ENCODE assay signal across 5 cellular contexts in the genomic region with DNA sequence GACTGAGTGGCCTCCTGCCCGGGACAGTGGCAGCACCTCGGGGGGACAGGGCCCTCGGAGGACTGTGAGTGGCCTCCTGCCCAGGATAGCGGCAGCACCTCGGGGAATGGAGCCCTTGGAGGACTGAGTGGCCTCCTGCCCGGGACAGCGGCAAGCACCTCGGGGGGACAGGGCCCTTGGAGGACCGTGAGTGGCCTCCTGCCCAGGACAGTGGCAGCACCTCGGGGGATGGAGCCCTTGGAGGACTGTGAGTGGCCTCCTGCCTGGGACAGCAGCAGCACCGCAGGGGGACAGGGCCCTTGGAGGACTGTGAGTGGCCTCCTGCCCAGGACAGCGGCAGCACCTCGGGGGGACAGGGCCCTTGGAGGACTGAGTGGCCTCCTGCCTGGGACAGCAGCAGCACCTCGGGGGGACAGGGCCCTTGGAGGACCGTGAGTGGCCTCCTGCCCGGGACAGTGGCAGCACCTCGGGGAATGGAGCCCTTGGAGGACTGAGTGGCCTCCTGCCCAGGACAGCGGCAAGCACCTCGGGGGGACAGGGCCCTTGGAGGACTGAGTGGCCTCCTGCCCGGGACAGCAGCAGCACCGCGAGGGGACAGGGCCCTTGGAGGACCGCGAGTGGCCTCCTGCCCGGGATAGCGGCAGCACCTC.
A peak's percentile ranks its signal among the peaks of the same experiment; 100 is the strongest.
DNase-seq lines count a peak whose midpoint lies in the region; ATAC-seq, FAIRE-seq and TF ChIP-seq lines count a peak whose summit lies in the region.
"Not testable (repeated sequence)": the region's sequence is repeated elsewhere in the genome, so short reads cannot be mapped to it uniquely, and the experiment has no call there.

No MANE protein-coding gene starts in this region.

- H3K79me1 ChIP-seq in neuronal stem cell (ENCODE audit: low read depth, low read length): not testable (repeated sequence)

- TF ChIP-seq EP300 in upper lobe of left lung (IDR thresholded peaks at IDR 0.05): not testable (repeated sequence)

- not testable (repeated sequence) for H2BK15ac ChIP-seq in neuronal stem cell (ENCODE audit: low read length)

- peak overlapping the region; percentile 8 for H2BK5ac ChIP-seq in neuronal stem cell (ENCODE audit: low read length)

- H3K27ac ChIP-seq in coronary artery; kidney (ENCODE audit: low read depth in 2 of 2, low read length in 2 of 2); neuronal stem cell (replicated peaks; ENCODE audit: low read length); upper lobe of left lung: not testable (repeated sequence)

- H3K23ac ChIP-seq in neuronal stem cell (ENCODE audit: low read depth, low read length, poor library complexity): not testable (repeated sequence)

- intact Hi-C loops in cardiac septum (cut with DNase I); kidney (cut with DNase I): not testable (repeated sequence)

- not testable (repeated sequence) for H3K4me2 ChIP-seq in neuronal stem cell (ENCODE audit: insufficient read depth, low read length, poor library complexity, severe bottlenecking)

- not testable (repeated sequence) for TF ChIP-seq POLR2A in upper lobe of left lung (IDR thresholded peaks at IDR 0.05)

- DNase-seq in coronary artery (ENCODE audit: low spot score): peak; percentile 58
- DNase-seq in cardiac septum (ENCODE audit: low spot score): peak; percentile 43
- peak; percentile 46 for DNase-seq in kidney
- DNase-seq in neuronal stem cell (ENCODE audit: low spot score): not testable (repeated sequence)
- DNase-seq in upper lobe of left lung: peak; percentile 15 to 57

- not testable (repeated sequence) for FAIRE-seq in kidney (lab: Jason Lieb, UNC)

- H3K4ac ChIP-seq in neuronal stem cell (ENCODE audit: low read length): not testable (repeated sequence)

- not testable (repeated sequence) for TF ChIP-seq CTCF in coronary artery (IDR thresholded peaks at IDR 0.05); kidney (IDR thresholded peaks at IDR 0.05; ENCODE audit: borderline replicate concordance, extremely low read depth, insufficient read depth); upper lobe of left lung (IDR thresholded peaks at IDR 0.05)

- H3K27me3 ChIP-seq in neuronal stem cell (ENCODE audit: control insufficient read depth in 3 of 3, insufficient read depth in 3 of 3, low read depth in 1 of 3, low read length in 3 of 3); upper lobe of left lung: not testable (repeated sequence)

- not testable (repeated sequence) for H2BK120ac ChIP-seq in neuronal stem cell (ENCODE audit: low read depth, low read length)

- peak overlapping the region; percentile 69 for H3K18ac ChIP-seq in neuronal stem cell (ENCODE audit: low read length)

- H4K8ac ChIP-seq in neuronal stem cell (ENCODE audit: low read depth, low read length): not testable (repeated sequence)

- ATAC-seq in upper lobe of left lung (ENCODE audit: low FRiP score in 2 of 2): not testable (repeated sequence)

- H4K91ac ChIP-seq in neuronal stem cell (ENCODE audit: low read depth, low read length, poor library complexity): peak overlapping the region; percentile 80

- not testable (repeated sequence) for H3K9me3 ChIP-seq in kidney (ENCODE audit: control insufficient read depth in 1 of 2, low read length in 2 of 2); upper lobe of left lung
- peaks cover 8 to 13% of the 10 kb centered on the region in 2 donors for H3K9me3 ChIP-seq in neuronal stem cell (replicated peaks in 1 of 2; ENCODE audit: control insufficient read depth in 2 of 2, insufficient read depth in 1 of 2, low read depth in 1 of 2, low read length in 2 of 2)

- H3K14ac ChIP-seq in neuronal stem cell (ENCODE audit: low read length): not testable (repeated sequence)

- not testable (repeated sequence) for H3K4me1 ChIP-seq in kidney (ENCODE audit: control insufficient read depth in 1 of 2, insufficient read depth in 1 of 2, low read depth in 1 of 2, low read length in 2 of 2); upper lobe of left lung
- H3K4me1 ChIP-seq in neuronal stem cell (ENCODE audit: control insufficient read depth in 2 of 2, insufficient read depth in 1 of 2, low read depth in 1 of 2, low read length in 2 of 2): peaks cover 4 to 17% of the 10 kb centered on the region in 2 donors

- H3K9ac ChIP-seq in kidney (ENCODE audit: low read length in 2 of 2); neuronal stem cell (ENCODE audit: low read depth, low read length, poor library complexity): not testable (repeated sequence)

- H2AFZ ChIP-seq in neuronal stem cell (ENCODE audit: low read length): not testable (repeated sequence)

- H3K36me3 ChIP-seq in kidney (ENCODE audit: control insufficient read depth in 1 of 2, insufficient read depth in 2 of 2, low read length in 2 of 2); neuronal stem cell (replicated peaks in 1 of 2; ENCODE audit: control insufficient read depth in 2 of 2, insufficient read depth in 2 of 2, low read length in 2 of 2); upper lobe of left lung: not testable (repeated sequence)

- H2BK12ac ChIP-seq in neuronal stem cell (ENCODE audit: low read length): peak overlapping the region; percentile 80

- no CpG with 5 or more reads among the region's 26 CpGs for WGBS in neuronal stem cell (ENCODE audit: extremely low coverage in 2 of 2, insufficient read length in 2 of 2, insufficient replicate concordance in 1 of 2), 2 donors
- 87 to 93% methylated on average over 10 to 23 of the region's 26 CpGs for WGBS in upper lobe of left lung, 2 donors

- H2AK5ac ChIP-seq in neuronal stem cell (ENCODE audit: low read depth, low read length): peak overlapping the region; percentile 85

- not testable (repeated sequence) for H3K4me3 ChIP-seq in coronary artery; kidney (ENCODE audit: low read length in 2 of 2); neuronal stem cell (ENCODE audit: low read length in 2 of 2); upper lobe of left lung
